ENCODE assay signal across 8 cellular contexts in the genomic region with DNA sequence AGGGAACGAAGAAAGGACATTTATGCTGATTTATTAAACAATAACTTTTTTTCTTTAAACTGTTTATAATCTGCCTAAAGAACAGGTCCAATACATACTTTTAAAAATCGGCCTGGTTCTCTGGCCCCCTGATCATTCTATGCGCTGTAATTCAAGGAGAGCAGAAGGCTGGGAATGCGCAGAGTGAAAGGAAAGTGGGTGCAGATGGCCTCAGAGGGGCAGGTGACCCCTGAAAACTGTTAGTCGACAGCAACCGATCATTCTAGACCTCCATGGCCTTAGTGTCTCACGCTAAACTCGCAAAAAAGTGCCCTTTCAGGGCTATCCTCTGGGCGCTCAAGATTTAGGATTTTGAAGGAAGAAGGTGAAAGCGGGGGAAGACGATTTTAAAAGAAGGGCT. TPM values are rescaled to one million over a fixed set of nuclear protein-coding genes. Genes with fewer than 3 reads are reported as not detected.
DNase-seq lines count a peak whose midpoint lies in the region; ATAC-seq and TF ChIP-seq lines count a peak whose summit lies in the region.

No MANE protein-coding gene starts in this region.

- no peaks in the 10 kb centered on the region for H3K9me3 ChIP-seq in mesodermal cell (ENCODE audit: control insufficient read depth, low read length)
- H3K9me3 ChIP-seq in upper lobe of left lung, result no peaks in the 10 kb centered on the region

- DNase-seq in activated naive CD4-positive, alpha-beta T cell treated with anti-CD3 and anti-CD28 coated beads, Interleukin-2, amount 10 ng/mL, durations not matched to agents 7 days and 5 days, result no peak
- no peak for DNase-seq in activated naive CD4-positive, alpha-beta T cell treated with Interleukin-2 at 50 U/mL for 16 hours
- DNase-seq in cardiac fibroblast (ENCODE audit: low read depth in 2 of 2) (peak in 1 of 2 donors; percentile 24), upper lobe of left lung (no peak), SHP77 treated with DMSO at 0.1 percent for 48 hours (lab: John Stamatoyannopoulos, UW) (no peak), HuH-7.5 (ENCODE audit: low spot score) (no peak)

- H3K27ac ChIP-seq in mesodermal cell (ENCODE audit: low read depth, low read length, severe bottlenecking) (no peak overlapping the region), upper lobe of left lung (peak overlapping the region; percentile 82 to 93 (median 86))

- WGBS in mesodermal cell (ENCODE audit: insufficient coverage in 2 of 2), 2 experiments, result 75 to 78% methylated on average over 7 of the region's 11 CpGs
- WGBS in upper lobe of left lung, 2 donors, result 52 to 54% methylated on average over 11 of the region's 11 CpGs

- H3K36me3 Mint-ChIP-seq in activated naive CD4-positive, alpha-beta T cell treated with anti-CD3 and anti-CD28 coated beads, Interleukin-2, amount 10 ng/mL, durations not matched to agents 7 days and 5 days, result no peaks in the 10 kb centered on the region

- no peak overlapping the region for H3K27ac Mint-ChIP-seq in activated naive CD4-positive, alpha-beta T cell treated with anti-CD3 and anti-CD28 coated beads, Interleukin-2, amount 10 ng/mL, durations not matched to agents 7 days and 5 days

- H3K27me3 ChIP-seq in upper lobe of left lung, result no peaks in the 10 kb centered on the region

- TF ChIP-seq EP300 in upper lobe of left lung (IDR thresholded peaks at IDR 0.05), result no peak

- CTCF ChIA-PET in activated naive CD4-positive, alpha-beta T cell treated with anti-CD3 and anti-CD28 coated beads, Interleukin-2, amount 10 ng/mL, durations not matched to agents 7 days and 5 days (lab: Charles Lee), result interaction anchor here (0.6 to 2.9 kb wide), 9 partner anchors 26 to 585 kb away, joined by 3 to 26 read pairs (median 5); no protein-coding TSS in a partner anchor

- peak overlapping the region; percentile 72 for H3K4me3 Mint-ChIP-seq in activated naive CD4-positive, alpha-beta T cell treated with anti-CD3 and anti-CD28 coated beads, Interleukin-2, amount 10 ng/mL, durations not matched to agents 7 days and 5 days

- ATAC-seq in upper lobe of left lung (ENCODE audit: low FRiP score in 2 of 2) (no peak), HG02571 (IDR thresholded peaks at IDR 0.05; ENCODE audit: unreplicated experiment) (no peak)

- peaks cover 38% of the 10 kb centered on the region for H3K27me3 Mint-ChIP-seq in activated naive CD4-positive, alpha-beta T cell treated with anti-CD3 and anti-CD28 coated beads, Interleukin-2, amount 10 ng/mL, durations not matched to agents 7 days and 5 days

- no peak for TF ChIP-seq POLR2A in upper lobe of left lung (IDR thresholded peaks at IDR 0.05)

- H3K4me3 ChIP-seq in cardiac fibroblast (replicated peaks in 1 of 2; ENCODE audit: low read depth in 2 of 2, low read length in 2 of 2) (peak overlapping the region; percentile 76 to 81), mesodermal cell (ENCODE audit: extremely low read depth, insufficient read depth, low read length, poor library complexity, severe bottlenecking) (peak overlapping the region; percentile 70), upper lobe of left lung (peak overlapping the region in 3 of 4 donors; percentile 62 to 92 (median 77))

- TF ChIP-seq CTCF in cardiac fibroblast (IDR thresholded peaks at IDR 0.05; ENCODE audit: low read depth, low read length), result no peak
- TF ChIP-seq CTCF in upper lobe of left lung (IDR thresholded peaks at IDR 0.05), result no peak

- H3K36me3 ChIP-seq in mesodermal cell (ENCODE audit: control insufficient read depth, insufficient read depth, low read length) (peaks cover 2% of the 10 kb centered on the region), upper lobe of left lung (no peaks in the 10 kb centered on the region)

- peaks cover 6% of the 10 kb centered on the region for H3K4me1 ChIP-seq in mesodermal cell (ENCODE audit: control insufficient read depth, insufficient read depth, low read length, poor library complexity, severe bottlenecking)
- H3K4me1 ChIP-seq in upper lobe of left lung, result peaks cover 3 to 25% (median 10%) of the 10 kb centered on the region in 4 donors

- peaks cover 23% of the 10 kb centered on the region for H3K4me1 Mint-ChIP-seq in activated naive CD4-positive, alpha-beta T cell treated with anti-CD3 and anti-CD28 coated beads, Interleukin-2, amount 10 ng/mL, durations not matched to agents 7 days and 5 days

- H3K9me3 Mint-ChIP-seq in activated naive CD4-positive, alpha-beta T cell treated with anti-CD3 and anti-CD28 coated beads, Interleukin-2, amount 10 ng/mL, durations not matched to agents 7 days and 5 days, result no peaks in the 10 kb centered on the region

RNA-seq across cellular contexts. Expression of a gene that starts 2.2 kb away (rescaled TPM):
- 19.9 TPM for polyA plus RNA-seq in mesodermal cell (2013, experiment 1 of 2)
- 18.2 TPM for polyA plus RNA-seq in mesodermal cell (2013, experiment 2 of 2)
- total RNA-seq in upper lobe of left lung, result 10 to 100 TPM; 17.2 to 37.8 (median 22.3) TPM
